In the genomic region with DNA sequence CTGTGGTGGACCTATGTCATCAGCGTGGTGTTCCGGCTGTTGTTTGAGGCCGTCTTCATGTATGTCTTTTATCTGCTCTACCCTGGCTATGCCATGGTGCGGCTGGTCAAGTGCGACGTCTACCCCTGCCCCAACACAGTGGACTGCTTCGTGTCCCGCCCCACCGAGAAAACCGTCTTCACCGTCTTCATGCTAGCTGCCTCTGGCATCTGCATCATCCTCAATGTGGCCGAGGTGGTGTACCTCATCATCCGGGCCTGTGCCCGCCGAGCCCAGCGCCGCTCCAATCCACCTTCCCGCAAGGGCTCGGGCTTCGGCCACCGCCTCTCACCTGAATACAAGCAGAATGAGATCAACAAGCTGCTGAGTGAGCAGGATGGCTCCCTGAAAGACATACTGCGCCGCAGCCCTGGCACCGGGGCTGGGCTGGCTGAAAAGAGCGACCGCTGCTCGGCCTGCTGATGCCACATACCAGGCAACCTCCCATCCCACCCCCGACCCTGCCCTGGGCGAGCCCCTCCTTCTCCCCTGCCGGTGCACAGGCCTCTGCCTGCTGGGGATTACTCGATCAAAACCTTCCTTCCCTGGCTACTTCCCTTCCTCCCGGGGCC, we compare ENCODE assay signal across 22 cellular contexts. TPM values are rescaled to one million over a fixed set of nuclear protein-coding genes. Genes with fewer than 3 reads are reported as not detected.
DNase-seq lines count a peak whose midpoint lies in the region; ATAC-seq and TF ChIP-seq lines count a peak whose summit lies in the region.
"Had no signal": no experiment of that assay in that cellular context is flagged by ENCODE, and none has a peak within 500 bp of the region (broad histone marks: within the 10 kb centered on the region; RNA-seq: fewer than 3 reads in every experiment).

No MANE protein-coding gene starts in this region.

- H3K9me3 ChIP-seq in body of pancreas (no peaks in the 10 kb centered on the region), endodermal cell (ENCODE audit: control insufficient read depth, low read length) (no peaks in the 10 kb centered on the region), transverse colon (no peaks in the 10 kb centered on the region)
- H3K9me3 ChIP-seq: Peyer's patch, SJCRH30 had no signal

- no peaks in the 10 kb centered on the region for H4K20me1 ChIP-seq in GM23338 (replicated peaks; ENCODE audit: insufficient read depth)

- peak; percentile 62 for ATAC-seq in GM23338
- ATAC-seq in body of pancreas = peak; percentile 8
- ATAC-seq: CD8-positive, alpha-beta T cell had no signal

- no peaks in the 10 kb centered on the region for H3K9me2 ChIP-seq in GM23338 (ENCODE audit: insufficient read depth)

- DNase-seq in GM23338 (ENCODE audit: low spot score) = no peak
- no peak for DNase-seq in body of pancreas
- peak; percentile 51 for DNase-seq in endodermal cell
- no peak for DNase-seq in neural crest cell (ENCODE audit: low read depth, low spot score)
- DNase-seq in HT-29 (ENCODE audit: low spot score) = no peak
- no peak for DNase-seq in NCI-H1694 (lab: John Stamatoyannopoulos, UW)
- no peak for DNase-seq in midbrain (lab: John Stamatoyannopoulos, UW)
- no peak for DNase-seq in transverse colon
- DNase-seq: AML-193; CD8-positive, alpha-beta T cell; DMS153; NCI-H1105; NCI-H146; NCI-H2081 treated with DMSO at 0.1 percent for 48 hours; NCI-H2171 treated with DMSO at 0.1 percent for 48 hours; NCI-H524 treated with DMSO at 0.1 percent for 48 hours; Peyer's patch; SJCRH30 had no signal

- TF ChIP-seq EP300 in transverse colon (IDR thresholded peaks at IDR 0.05; ENCODE audit: low read depth) = no peak

- H3F3A ChIP-seq in GM23338 (replicated peaks; ENCODE audit: low read depth) = no peaks in the 10 kb centered on the region

- H3K4me3 Mint-ChIP-seq in GM23338 = no peak overlapping the region
- no peak overlapping the region for H3K4me3 Mint-ChIP-seq in endodermal cell
- H3K4me3 Mint-ChIP-seq in neural crest cell = peak overlapping the region; percentile 64
- H3K4me3 Mint-ChIP-seq: CD8-positive, alpha-beta T cell had no signal

- peaks cover 26% of the 10 kb centered on the region for H3K4me1 Mint-ChIP-seq in GM23338
- peaks cover 23% of the 10 kb centered on the region for H3K4me1 Mint-ChIP-seq in endodermal cell
- H3K4me1 Mint-ChIP-seq in neural crest cell = peaks cover 46% of the 10 kb centered on the region
- H3K4me1 Mint-ChIP-seq: IgD-negative memory B cell had no signal

- no peaks in the 10 kb centered on the region for H3K36me3 ChIP-seq in GM23338 (ENCODE audit: insufficient read depth)
- no peaks in the 10 kb centered on the region for H3K36me3 ChIP-seq in body of pancreas (replicated peaks in 1 of 2; ENCODE audit: insufficient read depth in 1 of 2, low read depth in 2 of 2)
- H3K36me3 ChIP-seq in endodermal cell (ENCODE audit: control insufficient read depth, insufficient read depth, low read length) = no peaks in the 10 kb centered on the region
- H3K36me3 ChIP-seq in transverse colon = no peaks in the 10 kb centered on the region
- H3K36me3 ChIP-seq: Peyer's patch, SJCRH30 had no signal

- H3K4me1 ChIP-seq in GM23338 (ENCODE audit: insufficient read depth) (no peaks in the 10 kb centered on the region), body of pancreas (peaks cover 43% of the 10 kb centered on the region), endodermal cell (ENCODE audit: control insufficient read depth, insufficient read depth, low read length) (peaks cover 4% of the 10 kb centered on the region), transverse colon (no peaks in the 10 kb centered on the region)
- H3K4me1 ChIP-seq: Peyer's patch had no signal

- H3K9me3 Mint-ChIP-seq in GM23338 (no peaks in the 10 kb centered on the region; the same call in 2 of the 3 replicates), endodermal cell (peaks cover 70% of the 10 kb centered on the region), neural crest cell (peaks cover 6% of the 10 kb centered on the region)
- H3K9me3 Mint-ChIP-seq: CD8-positive, alpha-beta T cell; IgD-negative memory B cell had no signal

- no peak for TF ChIP-seq POLR2A in body of pancreas (IDR thresholded peaks at IDR 0.05)
- no peak for TF ChIP-seq POLR2A in transverse colon (IDR thresholded peaks at IDR 0.05)

- in situ Hi-C loops in transverse colon (cut with MboI; ENCODE audit: low pct_ligation_motif_present in 1 of 4, low pct_unique_long_range_greater_than_20kb in 1 of 4, low sequenced_read_pairs in 3 of 4) = no loop called here

- H3K27ac ChIP-seq in GM23338 (ENCODE audit: low read depth) (no peak overlapping the region), body of pancreas (peak overlapping the region in 2 of 4 donors; percentile 6 to 45), endodermal cell (ENCODE audit: low read depth, low read length) (no peak overlapping the region), transverse colon (no peak overlapping the region)
- H3K27ac ChIP-seq: SJCRH30 had no signal

- H3K9ac ChIP-seq in endodermal cell (ENCODE audit: extremely low read depth, low read length, poor library complexity, severe bottlenecking) = no peak overlapping the region

- H3K27ac Mint-ChIP-seq in GM23338 (no peak overlapping the region), endodermal cell (no peak overlapping the region), neural crest cell (ENCODE audit: unreplicated experiment) (peak overlapping the region; percentile 81)
- H3K27ac Mint-ChIP-seq: CD8-positive, alpha-beta T cell; IgD-negative memory B cell had no signal

- intact Hi-C loops in body of pancreas (cut with DNase I) (no loop called here), transverse colon (cut with DNase I; ENCODE audit: low total_unique reads) (no loop called here)

- TF ChIP-seq CTCF in GM23338 (conservative IDR thresholded peaks at IDR 0.05; ENCODE audit: low read depth in 2 of 2) = no peak
- no peak for TF ChIP-seq CTCF in body of pancreas (IDR thresholded peaks at IDR 0.05)
- no peak for TF ChIP-seq CTCF in endodermal cell (conservative IDR thresholded peaks at IDR 0.05)
- no peak for TF ChIP-seq CTCF in neural crest cell (conservative IDR thresholded peaks at IDR 0.05)
- no peak for TF ChIP-seq CTCF in transverse colon (IDR thresholded peaks at IDR 0.05)

- H3K4me2 ChIP-seq in GM23338 = no peak overlapping the region

- no peaks in the 10 kb centered on the region for H3K79me2 ChIP-seq in GM23338 (replicated peaks; ENCODE audit: insufficient read depth)

- H3K4me3 ChIP-seq in GM23338 (no peak overlapping the region), body of pancreas (no peak overlapping the region), endodermal cell (ENCODE audit: low read length) (no peak overlapping the region), transverse colon (no peak overlapping the region)
- H3K4me3 ChIP-seq: Peyer's patch, SJCRH30 had no signal

- H3K27me3 Mint-ChIP-seq in GM23338 (ENCODE audit: insufficient read depth, low read depth, poor library complexity) = peaks cover 12% of the 10 kb centered on the region
- H3K27me3 Mint-ChIP-seq in endodermal cell (ENCODE audit: insufficient read depth) = peaks cover 1% of the 10 kb centered on the region
- no peaks in the 10 kb centered on the region for H3K27me3 Mint-ChIP-seq in neural crest cell (ENCODE audit: low read depth)

- 65% methylated on average over 5 of the region's 32 CpGs; no CpG with 5 or more reads in 1 of the 2 donors for WGBS in body of pancreas, 2 donors
- WGBS in endodermal cell (ENCODE audit: insufficient coverage in 1 of 2, insufficient read length in 1 of 2), 2 experiments = 80 to 82% methylated on average over 2 to 31 of the region's 32 CpGs
- WGBS in transverse colon (ENCODE audit: low coverage in 1 of 2), 2 donors = 87% methylated on average over 31 of the region's 32 CpGs; no CpG with 5 or more reads in 1 of the 2 donors

- 0 out of 2 replicates have a peak overlapping the region, but pooled peaks have one; percentile 52 for H2AFZ ChIP-seq in GM23338

- no peaks in the 10 kb centered on the region for H3K36me3 Mint-ChIP-seq in GM23338 (ENCODE audit: low read depth)
- H3K36me3 Mint-ChIP-seq in endodermal cell (ENCODE audit: low read depth) = no peaks in the 10 kb centered on the region
- peaks cover 3% of the 10 kb centered on the region for H3K36me3 Mint-ChIP-seq in neural crest cell (ENCODE audit: low read depth)
- H3K36me3 Mint-ChIP-seq: CD8-positive, alpha-beta T cell; IgD-negative memory B cell had no signal

- H3K27me3 ChIP-seq in GM23338 (ENCODE audit: insufficient read depth) (no peaks in the 10 kb centered on the region), body of pancreas (no peaks in the 10 kb centered on the region), endodermal cell (ENCODE audit: control insufficient read depth, insufficient read depth, low read length, poor library complexity, severe bottlenecking) (no peaks in the 10 kb centered on the region), transverse colon (no peaks in the 10 kb centered on the region)
- H3K27me3 ChIP-seq: Peyer's patch, SJCRH30 had no signal

TF ChIP-seq in GM23338, 12 proteins besides CTCF, POLR2A, EP300 and RAD21:
- no peak for TF ChIP-seq NANOG (IDR thresholded peaks at IDR 0.05; ENCODE audit: borderline replicate concordance)

RNA-seq across cellular contexts. Expression of gene GJB1, which starts 1.2 kb away (rescaled TPM):
- total RNA-seq in GM23338 (2014; rRNA removed; shearing (Covaris generic)) = 0.14 TPM in 1 of 2 replicates, not detected in the other
- not detected in 2 replicates for polyA plus RNA-seq in GM23338 (2016; fragmentation: Nextera tagmentation; extraction: Ambion mirVana)
- total RNA-seq in body of pancreas = 10 to 100 TPM; 24.7 to 31.4 TPM
- total RNA-seq in endodermal cell = 1 to 10 TPM in 1 of 2 donors, under 1 TPM in 1; 0.91 to 1.4 TPM
- 0.36 TPM for polyA plus RNA-seq in endodermal cell (2013, experiment 1 of 2)
- polyA plus RNA-seq in endodermal cell (2013, experiment 2 of 2) = 0.37 TPM
- total RNA-seq in neural crest cell = 12.3 and 12.4 TPM in 2 replicates
- 45.9 and 52.6 TPM in 2 replicates for total RNA-seq in HT-29 (2014; rRNA removed; shearing (Covaris generic))
- total RNA-seq in transverse colon = 10 to 100 TPM; 20.9 to 73.3 (median 48.3) TPM
- total RNA-seq: A172; CD8-positive, alpha-beta T cell; OCI-LY7 had no signal
- polyA plus RNA-seq: AG04450, IgD-negative memory B cell had no signal

RNA-seq across cellular contexts. Expression of gene ZMYM3, which starts 29.7 kb away (rescaled TPM):
- 67.6 and 71.1 TPM in 2 replicates for total RNA-seq in GM23338 (2014; rRNA removed; shearing (Covaris generic))
- 31.0 and 37.8 TPM in 2 replicates for polyA plus RNA-seq in GM23338 (2016; fragmentation: Nextera tagmentation; extraction: Ambion mirVana)
- total RNA-seq in body of pancreas (10 to 100 TPM in 1 of 2 donors, 1 to 10 TPM in 1; 8.8 to 10.2 TPM), endodermal cell (10 to 100 TPM; 91.0 to 91.8 TPM), neural crest cell (85.2 and 87.1 TPM in 2 replicates), transverse colon (10 to 100 TPM in 3 of 4 donors, 1 to 10 TPM in 1; 5.2 to 26.9 (median 13.4) TPM)
- polyA plus RNA-seq in endodermal cell (2013, experiment 1 of 2) = 84.3 TPM
- polyA plus RNA-seq in endodermal cell (2013, experiment 2 of 2) = 76.1 TPM
- total RNA-seq in HT-29 (2014; rRNA removed; shearing (Covaris generic)) = 24.3 and 25.1 TPM in 2 replicates

RNA-seq across cellular contexts. Expression of gene NONO, which starts 59.2 kb away (rescaled TPM):
- 643 and 656 TPM in 2 replicates for total RNA-seq in GM23338 (2014; rRNA removed; shearing (Covaris generic))
- polyA plus RNA-seq in GM23338 (2016; fragmentation: Nextera tagmentation; extraction: Ambion mirVana) = 329 and 342 TPM in 2 replicates
- total RNA-seq in body of pancreas (100 to 1,000 TPM; 132 to 176 TPM), endodermal cell (100 to 1,000 TPM; 553 to 671 TPM), neural crest cell (990 and 1,032 TPM in 2 replicates), transverse colon (100 to 1,000 TPM; 173 to 304 (median 187) TPM)
- 812 TPM for polyA plus RNA-seq in endodermal cell (2013, experiment 1 of 2)
- polyA plus RNA-seq in endodermal cell (2013, experiment 2 of 2) = 738 TPM
- 400 and 406 TPM in 2 replicates for total RNA-seq in HT-29 (2014; rRNA removed; shearing (Covaris generic))
